Comparison of ENCODE assay signal across 28 cellular contexts in the genomic region with DNA sequence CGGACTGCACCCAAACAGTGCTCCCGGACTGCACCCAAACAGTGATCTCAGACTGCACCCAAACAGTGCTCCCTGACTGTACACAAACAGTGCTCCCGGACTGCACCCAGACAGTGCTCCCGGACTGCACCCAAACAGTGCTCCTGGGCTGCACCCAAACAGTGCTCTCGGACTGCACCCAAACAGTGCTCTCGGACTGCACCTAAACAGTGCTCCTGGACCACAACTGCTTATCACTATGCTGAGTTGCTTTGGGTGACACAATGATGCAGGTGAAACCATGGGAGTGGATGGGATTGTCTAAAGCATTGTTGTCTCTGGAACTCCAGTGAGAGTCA.
DNase-seq lines count a peak whose midpoint lies in the region; ATAC-seq, FAIRE-seq and TF ChIP-seq lines count a peak whose summit lies in the region.
"Had no signal": no experiment of that assay in that cellular context is flagged by ENCODE, and none has a peak within 500 bp of the region (broad histone marks: within the 10 kb centered on the region; RNA-seq: fewer than 3 reads in every experiment).

No MANE protein-coding gene starts in this region.

- ATAC-seq in K562: no peak
- ATAC-seq in GM21529 (IDR thresholded peaks at IDR 0.05; ENCODE audit: unreplicated experiment): no peak
- ATAC-seq: CD8-positive, alpha-beta T cell had no signal

- H2AFZ ChIP-seq in K562 (ENCODE audit: low read depth, low read length): no peak overlapping the region

- TF ChIP-seq EP300 in K562 (IDR thresholded peaks at IDR 0.05; ENCODE audit: low read length): no peak

- H3K27me3 ChIP-seq in K562 (ENCODE audit: control insufficient read depth in 2 of 2, insufficient read depth in 2 of 2, low read length in 2 of 2): no peaks in the 10 kb centered on the region
- H3K27me3 ChIP-seq: BE2C; BLaER1; BLaER1 treated with 17β-estradiol and CSF1 and Interleukin-3, amounts not matched to agents 10 nM and 100 nM had no signal

- intact Hi-C loops in K562 (cut with micrococcal nuclease): no loop called here

- 61% methylated on average over 4 of the region's 6 CpGs for WGBS in K562 (ENCODE audit: insufficient coverage, low coverage, missing lambda C conversion rate)

- POLR2A ChIA-PET in K562 (lab: Yijun Ruan, JAX): interaction anchor here (0.9 kb wide), 1 partner anchor 17 kb away, joined by 3 read pairs; no protein-coding TSS in a partner anchor

- in situ Hi-C loops in K562 (cut with MboI): no loop called here

- CTCF ChIA-PET in K562 (lab: Yijun Ruan, JAX; ENCODE audit: low intra/inter-chr PET ratio): no interaction called here

- H3K4me3 ChIP-seq in K562: no peak overlapping the region
- H3K4me3 ChIP-seq: A549; BLaER1; BLaER1 treated with 17β-estradiol and CSF1 and Interleukin-3, amounts not matched to agents 10 nM and 100 nM had no signal

- peaks cover 0 to 4% of the 10 kb centered on the region in 2 experiments; a peak in 3 of 5 replicates for H3K4me1 ChIP-seq in K562 (replicated peaks in 1 of 2; ENCODE audit: control insufficient read depth in 2 of 2, insufficient read depth in 2 of 2, low read length in 2 of 2)
- H3K4me1 ChIP-seq: BE2C; BLaER1; BLaER1 treated with 17β-estradiol and CSF1 and Interleukin-3, amounts not matched to agents 10 nM and 100 nM had no signal

- no peaks in the 10 kb centered on the region for H3K36me3 ChIP-seq in K562 (ENCODE audit: control insufficient read depth, insufficient read depth, low read length)
- H3K36me3 ChIP-seq: BE2C; BLaER1; BLaER1 treated with 17β-estradiol and CSF1 and Interleukin-3, amounts not matched to agents 10 nM and 100 nM had no signal

- no peak for TF ChIP-seq RAD21 in K562 (CRISPR knock-in tag; conservative IDR thresholded peaks at IDR 0.05 in 1 of 2, IDR thresholded peaks at IDR 0.05 in 1 of 2)

- H3K79me2 ChIP-seq in K562 (ENCODE audit: control insufficient read depth, insufficient read depth, low read length): no peaks in the 10 kb centered on the region

- no peaks in the 10 kb centered on the region for H3K9me1 ChIP-seq in K562 (ENCODE audit: control insufficient read depth, insufficient read depth, low read length)

- TF ChIP-seq POLR2A in K562 (conservative IDR thresholded peaks at IDR 0.05): no peak

- DNase-seq in K562 (ENCODE audit: extremely low read depth in 1 of 4, low spot score in 3 of 4): no peak
- DNase-seq: 8988T; ACHN; AML-193; BE2C; Caco-2; Calu3; CD4-positive, alpha-beta memory T cell; CD4-positive, alpha-beta T cell; CD4-positive, CD25-positive, alpha-beta regulatory T cell; CD8-positive, alpha-beta memory T cell; CD8-positive, alpha-beta T cell; COR-L47; DMS 273 treated with DMSO at 0.1 percent for 48 hours; DMS153; DMS53; DMS79; DMS79 treated with DMSO at 0.1 percent for 48 hours; DND-41; EL had no signal

- FAIRE-seq in K562 (lab: Jason Lieb, UNC): no peak
- FAIRE-seq: A204.1, A549, D721Med had no signal

- H3K9ac ChIP-seq in K562 (ENCODE audit: insufficient read depth in 1 of 2, low read depth in 2 of 2, low read length in 2 of 2): no peak overlapping the region
- H3K9ac ChIP-seq: BLaER1; BLaER1 treated with 17β-estradiol and CSF1 and Interleukin-3, amounts not matched to agents 10 nM and 100 nM had no signal

- H3K9me3 ChIP-seq in K562 (replicated peaks; ENCODE audit: control insufficient read depth, insufficient read depth, low read depth, low read length): no peaks in the 10 kb centered on the region
- H3K9me3 ChIP-seq: A549; BE2C; BLaER1; BLaER1 treated with 17β-estradiol and CSF1 and Interleukin-3, amounts not matched to agents 10 nM and 100 nM; Caco-2 had no signal

- H3K27ac ChIP-seq in K562 (ENCODE audit: extremely low read depth, low read depth, low read length): no peak overlapping the region
- H3K27ac ChIP-seq: 22Rv1; A549; BLaER1; BLaER1 treated with 17β-estradiol and CSF1 and Interleukin-3, amounts not matched to agents 10 nM and 100 nM; C4-2B had no signal

- no peaks in the 10 kb centered on the region for H4K20me1 ChIP-seq in K562 (replicated peaks; ENCODE audit: control insufficient read depth, insufficient read depth, low read length)
- H4K20me1 ChIP-seq: BLaER1; BLaER1 treated with 17β-estradiol and CSF1 and Interleukin-3, amounts not matched to agents 10 nM and 100 nM had no signal

- TF ChIP-seq CTCF in K562 (IDR thresholded peaks at IDR 0.05 in 2 of 3, conservative IDR thresholded peaks at IDR 0.05 in 1 of 3; ENCODE audit: insufficient read depth in 2 of 3, low read depth in 1 of 3, low read length in 3 of 3): no peak

- no peak overlapping the region for H3K4me2 ChIP-seq in K562 (ENCODE audit: insufficient read depth, low read length)
- H3K4me2 ChIP-seq: A549; BLaER1; BLaER1 treated with 17β-estradiol and CSF1 and Interleukin-3, amounts not matched to agents 10 nM and 100 nM had no signal

- BruUV-seq in K562 (replicated peaks; lab: Mats Ljungman, UMichigan): no TSS peak

TF ChIP-seq in K562, 482 proteins besides CTCF, POLR2A, EP300 and RAD21:
- no peak for TF ChIP-seq CSDE1 (IDR thresholded peaks at IDR 0.05)
- TF ChIP-seq ZNF263 (CRISPR knock-in tag; IDR thresholded peaks at IDR 0.05; ENCODE audit: borderline replicate concordance): peak; percentile 93
